Comparison of ENCODE assay signal across 14 cellular contexts in genomic region chr1:10031461-10031860, GRCh38. TPM values are rescaled to one million over a fixed set of nuclear protein-coding genes. Genes with fewer than 3 reads are reported as not detected.
A peak's percentile ranks its signal among the peaks of the same experiment; 100 is the strongest.
DNase-seq lines count a peak whose midpoint lies in the region; TF ChIP-seq lines count a peak whose summit lies in the region.
"Had no signal": no experiment of that assay in that cellular context is flagged by ENCODE, and none has a peak within 500 bp of the region (broad histone marks: within the 10 kb centered on the region; RNA-seq: fewer than 3 reads in every experiment).

No MANE protein-coding gene starts in this region.

- H3K4me3 ChIP-seq in cardiac muscle cell (no peak overlapping the region), right atrium auricular region (no peak overlapping the region), SJCRH30 (peak overlapping the region; percentile 46), fibroblast of the aortic adventitia (ENCODE audit: low read depth, low read length) (no peak overlapping the region), testis (peak overlapping the region; percentile 80 to 95), transverse colon (no peak overlapping the region)

- H3K27me3 ChIP-seq in cardiac muscle cell (no peaks in the 10 kb centered on the region), right atrium auricular region (no peaks in the 10 kb centered on the region), SJCRH30 (no peaks in the 10 kb centered on the region), testis (no peaks in the 10 kb centered on the region), transverse colon (no peaks in the 10 kb centered on the region)
- H3K27me3 ChIP-seq: gastroesophageal sphincter had no signal

- in situ Hi-C loops in transverse colon (cut with MboI; ENCODE audit: low pct_ligation_motif_present in 1 of 4, low pct_unique_long_range_greater_than_20kb in 1 of 4, low sequenced_read_pairs in 3 of 4), result loop anchor here in 1 of 4 donors (10.0 kb wide), 1 partner anchor 77 kb away; no protein-coding TSS in a partner anchor

- TF ChIP-seq EP300 in transverse colon (IDR thresholded peaks at IDR 0.05; ENCODE audit: low read depth), result no peak

- POLR2A ChIA-PET in GM10248 (lab: Yijun Ruan, JAX), result no interaction called here

- TF ChIP-seq POLR2A in testis (IDR thresholded peaks at IDR 0.05), result no peak
- TF ChIP-seq POLR2A in transverse colon (IDR thresholded peaks at IDR 0.05), result no peak

- intact Hi-C loops in testis (cut with DNase I; ENCODE audit: low total_unique reads), result no loop called here
- intact Hi-C loops in transverse colon (cut with DNase I; ENCODE audit: low total_unique reads), result no loop called here

- WGBS in testis, 2 donors, result 40 to 59% methylated on average over 3 of the region's 3 CpGs
- 91 to 95% methylated on average over 3 of the region's 3 CpGs for whole genome bisulfite sequencing in transverse colon (ENCODE audit: low coverage in 1 of 2), 2 donors

- DNase-seq in cardiac muscle cell (ENCODE audit: low read depth in 1 of 2, low spot score in 1 of 2) (peak; percentile 58 to 59), right atrium auricular region (ENCODE audit: low spot score) (no peak), SJCRH30 (peak in 1 of 2 experiments; percentile 32), fibroblast of the aortic adventitia (ENCODE audit: low read depth) (peak; percentile 80), testis (no peak), GM10248 (ENCODE audit: extremely low spot score) (no peak), transverse colon (no peak), MV-4-11 (lab: John Stamatoyannopoulos, UW) (no peak)
- DNase-seq: activated naive CD8-positive, alpha-beta T cell treated with anti-CD3 and anti-CD28 coated beads for 36 hours; DMS 273 treated with DMSO at 0.1 percent for 48 hours; left colon; NCI-H510A; SHP77 had no signal

- H3K36me3 ChIP-seq in cardiac muscle cell (no peaks in the 10 kb centered on the region), right atrium auricular region (no peaks in the 10 kb centered on the region), SJCRH30 (no peaks in the 10 kb centered on the region), testis (ENCODE audit: low read depth, missing control alignments) (no peaks in the 10 kb centered on the region), transverse colon (no peaks in the 10 kb centered on the region)

- peak overlapping the region; percentile 92 for H3K27ac ChIP-seq in cardiac muscle cell
- peak overlapping the region in 1 of 2 donors; percentile 95 for H3K27ac ChIP-seq in right atrium auricular region
- H3K27ac ChIP-seq in SJCRH30, result peak overlapping the region; percentile 89
- no peak overlapping the region for H3K27ac ChIP-seq in testis
- no peak overlapping the region for H3K27ac ChIP-seq in transverse colon

- CTCF ChIA-PET in GM10248 (lab: Yijun Ruan, JAX), result interaction anchor here (1.6 kb wide), 1 partner anchor 158 kb away, joined by 5 read pairs; no protein-coding TSS in a partner anchor

- peaks cover 16% of the 10 kb centered on the region for H3K4me1 ChIP-seq in cardiac muscle cell (ENCODE audit: low read depth)
- peaks cover 0 to 27% of the 10 kb centered on the region in 2 donors for H3K4me1 ChIP-seq in right atrium auricular region
- H3K4me1 ChIP-seq in SJCRH30, result peaks cover 26% of the 10 kb centered on the region
- peaks cover 20% of the 10 kb centered on the region for H3K4me1 ChIP-seq in testis
- H3K4me1 ChIP-seq in transverse colon, result peaks cover 4 to 31% (median 20%) of the 10 kb centered on the region in 4 donors

- no peak for TF ChIP-seq CTCF in cardiac muscle cell (IDR thresholded peaks at IDR 0.05; ENCODE audit: low read depth, low read length)
- no peak for TF ChIP-seq CTCF in right atrium auricular region (IDR thresholded peaks at IDR 0.05)
- no peak for TF ChIP-seq CTCF in fibroblast of the aortic adventitia (IDR thresholded peaks at IDR 0.05; ENCODE audit: insufficient read depth, low read length)
- no peak for TF ChIP-seq CTCF in testis (IDR thresholded peaks at IDR 0.05)
- no peak for TF ChIP-seq CTCF in GM10248 (IDR thresholded peaks at IDR 0.05; ENCODE audit: control extremely low read depth, extremely low read depth, low read depth, missing control alignments)
- TF ChIP-seq CTCF in transverse colon (IDR thresholded peaks at IDR 0.05), result no peak

- H3K9me3 ChIP-seq in cardiac muscle cell (ENCODE audit: low read depth) (no peaks in the 10 kb centered on the region), right atrium auricular region (no peaks in the 10 kb centered on the region), SJCRH30 (replicated peaks) (no peaks in the 10 kb centered on the region), testis (no peaks in the 10 kb centered on the region), transverse colon (no peaks in the 10 kb centered on the region)
- H3K9me3 ChIP-seq: gastroesophageal sphincter had no signal

RNA-seq across cellular contexts. Expression of gene UBE4B, which starts 1.3 kb away (rescaled TPM):
- total RNA-seq in cardiac muscle cell (45.4 and 72.0 TPM in 2 replicates), right atrium auricular region (10 to 100 TPM; 50.2 to 71.3 TPM), fibroblast of the aortic adventitia (ENCODE audit: low replicate concordance) (55.0 and 59.9 TPM in 2 replicates), testis (10 to 100 TPM; 62.0 to 63.3 TPM), transverse colon (100 to 1,000 TPM in 1 of 4 donors, 10 to 100 TPM in 3; 35.1 to 145 (median 78.7) TPM)
- polyA plus RNA-seq in cardiac muscle cell (34.1 and 51.8 TPM in 2 replicates), testis (ENCODE audit: insufficient read depth, low read depth, low replicate concordance) (26.1 TPM)
- total RNA-seq in SJCRH30 (2014; rRNA removed; shearing (Covaris generic)), result 48.1 and 48.7 TPM in 2 replicates

RNA-seq across cellular contexts. Expression of gene RBP7, which starts 34.4 kb away (rescaled TPM):
- 0.86 and 0.92 TPM in 2 replicates for total RNA-seq in cardiac muscle cell
- polyA plus RNA-seq in cardiac muscle cell, result 2.3 and 4.3 TPM in 2 replicates
- 10 to 100 TPM; 31.4 to 33.9 TPM for total RNA-seq in right atrium auricular region
- total RNA-seq in SJCRH30 (2014; rRNA removed; shearing (Covaris generic)), result not detected in 2 replicates
- total RNA-seq in fibroblast of the aortic adventitia (ENCODE audit: low replicate concordance), result not detected in 2 replicates
- total RNA-seq in testis, result 1 to 10 TPM; 6.5 to 7.7 TPM
- 35.3 TPM for polyA plus RNA-seq in testis (ENCODE audit: insufficient read depth, low read depth, low replicate concordance)
- total RNA-seq in transverse colon, result 1 to 10 TPM in 2 of 4 donors, not detected in 2; 2.3 to 3.3 TPM
- total RNA-seq: activated naive CD8-positive, alpha-beta T cell treated with anti-CD3 and anti-CD28 coated beads for 36 hours had no signal

Comparison
In these comparisons a context has a peak if more than half of its experiments do, and no peak if none do; other contexts are left out.
1. DNase-seq: peak in cardiac muscle cell (2 of 2) and fibroblast of the aortic adventitia (single experiment); none in right atrium auricular region (single experiment), testis (single experiment), GM10248 (single experiment), transverse colon (single experiment) and MV-4-11 (single experiment).
2. H3K27ac ChIP-seq: peak in cardiac muscle cell (single experiment) and SJCRH30 (single experiment); none in testis (0 of 2) and transverse colon (0 of 4).
3. H3K4me3 ChIP-seq: peak in SJCRH30 (single experiment) and testis (2 of 2); none in cardiac muscle cell (single experiment), right atrium auricular region (0 of 2), fibroblast of the aortic adventitia (single experiment) and transverse colon (0 of 4).